19 cellular contexts compared by ENCODE assay signal in genomic region chr9:486156-486555, GRCh38. TPM values are rescaled to one million over a fixed set of nuclear protein-coding genes. Genes with fewer than 3 reads are reported as not detected.
DNase-seq lines count a peak whose midpoint lies in the region; ATAC-seq, FAIRE-seq and TF ChIP-seq lines count a peak whose summit lies in the region.
"Had no signal": no experiment of that assay in that cellular context is flagged by ENCODE, and none has a peak within 500 bp of the region (broad histone marks: within the 10 kb centered on the region; RNA-seq: fewer than 3 reads in every experiment).

No MANE protein-coding gene starts in this region.

- H3K4me2 ChIP-seq in A549 (peak overlapping the region; percentile 49), PC-3 (ENCODE audit: low read length) (peak overlapping the region; percentile 39; the same call in 1 of the 2 replicates)
- H3K4me2 ChIP-seq: BLaER1 had no signal

- no peak overlapping the region for H3K4me3 ChIP-seq in A549
- no peak overlapping the region for H3K4me3 ChIP-seq in PC-3 (ENCODE audit: low read length)
- no peak overlapping the region for H3K4me3 ChIP-seq in epithelial cell of esophagus (ENCODE audit: low read length)
- H3K4me3 ChIP-seq: BLaER1, HAP-1 had no signal

- WGBS in A549 (ENCODE audit: missing lambda C conversion rate): 4% methylated on average over 4 of the region's 4 CpGs

- H3K79me2 ChIP-seq in PC-3 (ENCODE audit: low read length): no peaks in the 10 kb centered on the region

- intact Hi-C loops in PC-3 (cut with micrococcal nuclease): loop anchor here (5.0 kb wide), 1 partner anchor 99 kb away; no protein-coding TSS in a partner anchor

- H4K20me1 ChIP-seq in PC-3 (ENCODE audit: low read length): no peaks in the 10 kb centered on the region
- H4K20me1 ChIP-seq: BLaER1 had no signal

- no peaks in the 10 kb centered on the region for H3K27me3 ChIP-seq in PC-3 (ENCODE audit: low read length)
- H3K27me3 ChIP-seq: BLaER1 had no signal

- H3F3A ChIP-seq in PC-3 (ENCODE audit: low read length, unreplicated experiment): peaks cover 3% of the 10 kb centered on the region

- TF ChIP-seq CTCF in A549 (IDR thresholded peaks at IDR 0.05): no peak
- no peak for TF ChIP-seq CTCF in PC-3 (conservative IDR thresholded peaks at IDR 0.05; ENCODE audit: low read depth, low read length)
- no peak for TF ChIP-seq CTCF in epithelial cell of esophagus (IDR thresholded peaks at IDR 0.05; ENCODE audit: insufficient read depth, low read depth, low read length, missing control alignments)

- CTCF ChIA-PET in A549 (lab: Yijun Ruan, JAX): no interaction called here
- CTCF ChIA-PET in PC-3 (lab: Charles Lee): no interaction called here

- peak; percentile 54 to 66; a peak in 2 of 5 replicates for TF ChIP-seq EP300 in A549 (IDR thresholded peaks at IDR 0.05)

- no TSS peak for BruUV-seq in PC-3 (replicated peaks; lab: Mats Ljungman, UMichigan)

- no peak; a peak in 1 of 5 replicates for TF ChIP-seq RAD21 in A549 (conservative IDR thresholded peaks at IDR 0.05 in 1 of 2, IDR thresholded peaks at IDR 0.05 in 1 of 2)

- no peak for TF ChIP-seq POLR2A in A549 (IDR thresholded peaks at IDR 0.05; ENCODE audit: low read length)

- ATAC-seq in A549: peak; percentile 27 to 34; a peak in 3 of 6 replicates
- ATAC-seq in PC-3: no peak
- ATAC-seq: CD8-positive, alpha-beta T cell had no signal

- peak in 1 of 2 experiments; percentile 68 for DNase-seq in A549 (ENCODE audit: low read depth in 1 of 2, low spot score in 1 of 2)
- peak; percentile 55 for DNase-seq in PC-3
- peak; percentile 70 for DNase-seq in epithelial cell of esophagus (ENCODE audit: low read depth)
- no peak for DNase-seq in frontal cortex (ENCODE audit: low spot score in 2 of 2)
- no peak for DNase-seq in activated CD4-positive, alpha-beta T cell treated with anti-CD3 and anti-CD28 coated beads, Interleukin-2, amount 50 U/mL, for 1 hour
- DNase-seq in NCI-H510A treated with DMSO at 0.1 percent for 48 hours (lab: John Stamatoyannopoulos, UW): no peak
- DNase-seq: Caco-2; CD4-positive, CD25-positive, alpha-beta regulatory T cell; CD8-positive, alpha-beta T cell; DMS153; DND-41; GOT3; HFFc6 had no signal

- H3K9ac ChIP-seq in PC-3 (ENCODE audit: low read length): peak overlapping the region; percentile 10; the same call in 1 of the 2 replicates
- H3K9ac ChIP-seq: BLaER1 had no signal

- no peaks in the 10 kb centered on the region for H3K9me2 ChIP-seq in PC-3 (replicated peaks; ENCODE audit: low read length)

- H2AFZ ChIP-seq in PC-3 (ENCODE audit: low read length): no peak overlapping the region

- H3K4me1 ChIP-seq in A549: peaks cover 56% of the 10 kb centered on the region
- peaks cover 51% of the 10 kb centered on the region for H3K4me1 ChIP-seq in PC-3 (ENCODE audit: insufficient read depth, low read length)
- H3K4me1 ChIP-seq: BLaER1, HAP-1 had no signal

- H3K36me3 ChIP-seq in PC-3 (ENCODE audit: low read depth, low read length): no peaks in the 10 kb centered on the region
- H3K36me3 ChIP-seq: HAP-1 had no signal

- POLR2A ChIA-PET in A549 (lab: Yijun Ruan, JAX): no interaction called here
- POLR2A ChIA-PET in PC-3 (lab: Charles Lee; ENCODE audit: unreplicated experiment): no interaction called here

- H3K27ac ChIP-seq in A549 (peak overlapping the region in 1 of 2 experiments; percentile 48; a peak in 4 of 6 replicates), PC-3 (ENCODE audit: low read length) (peak overlapping the region; percentile 71)
- H3K27ac ChIP-seq: BLaER1, C4-2B had no signal

- FAIRE-seq in A549 (lab: Jason Lieb, UNC): peak; percentile 13
- FAIRE-seq in frontal cortex (lab: Jason Lieb, UNC): no peak
- FAIRE-seq: G401.6, GM12892, H54 had no signal

- no peaks in the 10 kb centered on the region for H3K9me3 ChIP-seq in A549
- no peaks in the 10 kb centered on the region for H3K9me3 ChIP-seq in PC-3 (ENCODE audit: low read length)
- H3K9me3 ChIP-seq: Caco-2 had no signal

TF ChIP-seq in A549, 52 proteins besides CTCF, POLR2A, EP300 and RAD21:
- TF ChIP-seq ZFP36 (IDR thresholded peaks at IDR 0.05; ENCODE audit: borderline replicate concordance, partially characterized antibody) (no peak), GATA3 (IDR thresholded peaks at IDR 0.05; ENCODE audit: borderline replicate concordance) (peak; percentile 42; the same call in 1 of the 2 replicates), JUN (IDR thresholded peaks at IDR 0.05) (peak in 1 of 2 experiments; percentile 41; a peak in 1 of 5 replicates), CEBPB (IDR thresholded peaks at IDR 0.05) (peak; percentile 30 to 76; a peak in 2 of 4 replicates), EHF (CRISPR knock-in tag; IDR thresholded peaks at IDR 0.05) (no peak), BCL3 (IDR thresholded peaks at IDR 0.05) (peak; percentile 35; the same call in 1 of the 3 replicates), HOXB13 (CRISPR knock-in tag; IDR thresholded peaks at IDR 0.05; ENCODE audit: low read depth) (no peak), SMC3 (IDR thresholded peaks at IDR 0.05) (no peak), JUNB (IDR thresholded peaks at IDR 0.05) (peak; percentile 64; the same call in 1 of the 2 replicates), FOSL2 (IDR thresholded peaks at IDR 0.05) (no peak), FOSL2 (CRISPR knock-in tag; IDR thresholded peaks at IDR 0.05) (peak; percentile 88), E2F6 (IDR thresholded peaks at IDR 0.05; ENCODE audit: borderline replicate concordance, low read depth) (no peak)
- TF ChIP-seq, protein P1, sequence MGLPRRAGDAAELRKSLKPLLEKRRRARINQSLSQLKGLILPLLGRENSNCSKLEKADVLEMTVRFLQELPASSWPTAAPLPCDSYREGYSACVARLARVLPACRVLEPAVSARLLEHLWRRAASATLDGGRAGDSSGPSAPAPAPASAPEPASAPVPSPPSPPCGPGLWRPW (IDR thresholded peaks at IDR 0.05): peak; percentile 42; the same call in 1 of the 2 replicates
TF ChIP-seq in A549: peak in this region for 7.

RNA-seq across cellular contexts. Expression of gene KANK1, which starts 18.3 kb away (rescaled TPM):
- polyA plus RNA-seq in A549 (2011; rRNA removed) (21.2 and 24.2 TPM in 2 replicates), A549 (2017; fragmentation: RNase III; extraction: RNeasy Plus Mini Kit Qiagen cat#74134 plus additional on column Dnase treatment) (12.0 to 14.9 TPM (median 14.7 TPM) in 3 replicates)
- polyA plus RNA-seq in A549 (2012; cell fraction: cytosol; rRNA removed): 11.9 and 12.5 TPM in 2 replicates
- 27.3 and 29.7 TPM in 2 replicates for polyA plus RNA-seq in A549 (2012; cell fraction: nucleus; rRNA removed)
- 38.2 and 52.2 TPM in 2 replicates for polyA minus RNA-seq in A549 (2011; rRNA and poly(A)+ RNA removed)
- total RNA-seq in PC-3 (2014; rRNA removed) (14.0 and 18.3 TPM in 2 replicates), frontal cortex (6.1 TPM)

Comparison
In these comparisons a context has a peak if more than half of its experiments do, and no peak if none do; other contexts are left out.
1. DNase-seq: peak in PC-3 (single experiment) and epithelial cell of esophagus (single experiment); none in frontal cortex (0 of 2), activated CD4-positive, alpha-beta T cell treated with anti-CD3 and anti-CD28 coated beads, Interleukin-2, amount 50 U/mL, for 1 hour (single experiment) and NCI-H510A treated with DMSO at 0.1 percent for 48 hours (single experiment).